1 cellular context compared by ENCODE assay signal in the genomic region with DNA sequence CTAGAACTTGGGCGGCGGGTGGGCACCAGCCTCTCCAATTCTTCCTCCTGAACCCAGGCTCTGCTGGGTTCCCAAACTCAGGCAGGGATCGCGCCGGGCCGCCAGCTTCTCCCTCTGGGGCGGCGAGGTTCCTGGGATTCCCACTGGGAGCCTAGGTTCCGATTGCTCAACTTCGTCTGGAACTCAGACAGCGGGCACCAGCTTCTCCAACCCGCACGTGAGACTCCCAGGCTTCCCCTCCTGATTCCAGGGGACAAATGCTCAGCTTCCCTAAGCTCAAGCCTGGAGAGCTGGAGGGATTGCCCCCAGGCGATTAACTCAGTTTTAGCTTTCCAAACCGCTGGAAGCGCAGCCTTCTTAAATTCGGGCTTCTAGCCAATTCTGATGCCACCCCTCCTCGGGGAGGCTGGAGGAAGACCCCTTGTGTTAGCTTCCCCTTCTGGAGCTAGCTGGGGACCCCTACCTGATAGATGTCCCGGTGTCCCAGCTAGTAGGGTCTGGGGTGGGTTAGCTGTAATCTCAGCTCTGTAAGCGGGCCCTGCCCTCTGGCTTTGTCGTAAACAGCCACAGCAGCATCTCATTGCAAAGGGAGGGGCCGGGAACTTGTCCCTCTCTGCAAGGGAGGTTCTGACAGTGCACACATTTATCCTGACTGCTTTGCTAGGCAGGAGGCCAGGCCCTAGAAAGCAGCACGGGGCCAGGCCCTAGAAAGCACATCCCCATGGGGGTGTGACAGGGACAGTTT.
TF ChIP-seq lines count a peak whose summit lies in the region.

No MANE protein-coding gene starts in this region.

TF ChIP-seq in K562, 482 proteins besides CTCF, POLR2A, EP300 and RAD21:
- no peak for TF ChIP-seq KAT7 (CRISPR knock-in tag; IDR thresholded peaks at IDR 0.05; ENCODE audit: borderline replicate concordance)
- TF ChIP-seq, protein P1, sequence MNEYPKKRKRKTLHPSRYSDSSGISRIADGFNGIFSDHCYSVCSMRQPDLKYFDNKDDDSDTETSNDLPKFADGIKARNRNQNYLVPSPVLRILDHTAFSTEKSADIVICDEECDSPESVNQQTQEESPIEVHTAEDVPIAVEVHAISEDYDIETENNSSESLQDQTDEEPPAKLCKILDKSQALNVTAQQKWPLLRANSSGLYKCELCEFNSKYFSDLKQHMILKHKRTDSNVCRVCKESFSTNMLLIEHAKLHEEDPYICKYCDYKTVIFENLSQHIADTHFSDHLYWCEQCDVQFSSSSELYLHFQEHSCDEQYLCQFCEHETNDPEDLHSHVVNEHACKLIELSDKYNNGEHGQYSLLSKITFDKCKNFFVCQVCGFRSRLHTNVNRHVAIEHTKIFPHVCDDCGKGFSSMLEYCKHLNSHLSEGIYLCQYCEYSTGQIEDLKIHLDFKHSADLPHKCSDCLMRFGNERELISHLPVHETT (CRISPR knock-in tag; conservative IDR thresholded peaks at IDR 0.05 in 1 of 2, IDR thresholded peaks at IDR 0.05 in 1 of 2), result no peak
- no peak for TF ChIP-seq CEBPG (CRISPR knock-in tag; IDR thresholded peaks at IDR 0.05)
- 0 out of 4 replicates have a peak, but pooled peaks have one; percentile 21 to 32 for TF ChIP-seq CEBPG (tag; conservative IDR thresholded peaks at IDR 0.05 in 1 of 2, IDR thresholded peaks at IDR 0.05 in 1 of 2)
- TF ChIP-seq CEBPB (tag; IDR thresholded peaks at IDR 0.05), result peak; percentile 59
- 0 out of 4 replicates have a peak, but pooled peaks of 1 of the 2 experiments have one; percentile 15 for TF ChIP-seq SIN3A (IDR thresholded peaks at IDR 0.05; ENCODE audit: borderline replicate concordance in 2 of 2, control insufficient read depth in 1 of 2, low read depth in 2 of 2, low read length in 2 of 2)
- TF ChIP-seq GTF2A2 (tag; IDR thresholded peaks at IDR 0.05), result no peak
- no peak for TF ChIP-seq SMAD1 (IDR thresholded peaks at IDR 0.05; ENCODE audit: low read depth, low read length, partially characterized antibody)
- peak; percentile 52; the same call in 1 of the 2 replicates for TF ChIP-seq BHLHE40 (IDR thresholded peaks at IDR 0.05; ENCODE audit: low read length)
- TF ChIP-seq, protein P2, sequence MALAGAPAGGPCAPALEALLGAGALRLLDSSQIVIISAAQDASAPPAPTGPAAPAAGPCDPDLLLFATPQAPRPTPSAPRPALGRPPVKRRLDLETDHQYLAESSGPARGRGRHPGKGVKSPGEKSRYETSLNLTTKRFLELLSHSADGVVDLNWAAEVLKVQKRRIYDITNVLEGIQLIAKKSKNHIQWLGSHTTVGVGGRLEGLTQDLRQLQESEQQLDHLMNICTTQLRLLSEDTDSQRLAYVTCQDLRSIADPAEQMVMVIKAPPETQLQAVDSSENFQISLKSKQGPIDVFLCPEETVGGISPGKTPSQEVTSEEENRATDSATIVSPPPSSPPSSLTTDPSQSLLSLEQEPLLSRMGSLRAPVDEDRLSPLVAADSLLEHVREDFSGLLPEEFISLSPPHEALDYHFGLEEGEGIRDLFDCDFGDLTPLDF (CRISPR knock-in tag; IDR thresholded peaks at IDR 0.05), result 0 out of 2 replicates have a peak, but pooled peaks have one; percentile 9
- no peak for TF ChIP-seq ZFP1 (CRISPR knock-in tag; IDR thresholded peaks at IDR 0.05)
- TF ChIP-seq, protein P3, sequence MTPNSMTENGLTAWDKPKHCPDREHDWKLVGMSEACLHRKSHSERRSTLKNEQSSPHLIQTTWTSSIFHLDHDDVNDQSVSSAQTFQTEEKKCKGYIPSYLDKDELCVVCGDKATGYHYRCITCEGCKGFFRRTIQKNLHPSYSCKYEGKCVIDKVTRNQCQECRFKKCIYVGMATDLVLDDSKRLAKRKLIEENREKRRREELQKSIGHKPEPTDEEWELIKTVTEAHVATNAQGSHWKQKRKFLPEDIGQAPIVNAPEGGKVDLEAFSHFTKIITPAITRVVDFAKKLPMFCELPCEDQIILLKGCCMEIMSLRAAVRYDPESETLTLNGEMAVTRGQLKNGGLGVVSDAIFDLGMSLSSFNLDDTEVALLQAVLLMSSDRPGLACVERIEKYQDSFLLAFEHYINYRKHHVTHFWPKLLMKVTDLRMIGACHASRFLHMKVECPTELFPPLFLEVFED (CRISPR knock-in tag; conservative IDR thresholded peaks at IDR 0.05), result no peak
- TF ChIP-seq GATAD2B (IDR thresholded peaks at IDR 0.05; ENCODE audit: borderline replicate concordance), result no peak
- peak; percentile 55; the same call in 1 of the 2 replicates for TF ChIP-seq NFIC (IDR thresholded peaks at IDR 0.05)
- 0 out of 2 replicates have a peak, but pooled peaks have one; percentile 21 for TF ChIP-seq ZFX (CRISPR knock-in tag; IDR thresholded peaks at IDR 0.05)
TF ChIP-seq in K562: peak in this region for 7.
